19 cellular contexts compared by ENCODE assay signal in genomic region chr21:34732388-34732821, GRCh38.
DNase-seq lines count a peak whose midpoint lies in the region; ATAC-seq, FAIRE-seq and TF ChIP-seq lines count a peak whose summit lies in the region.
"Had no signal": no experiment of that assay in that cellular context is flagged by ENCODE, and none has a peak within 500 bp of the region (broad histone marks: within the 10 kb centered on the region; RNA-seq: fewer than 3 reads in every experiment).

No MANE protein-coding gene starts in this region.

- H3K27ac ChIP-seq in mammary epithelial cell (ENCODE audit: insufficient read depth, low read depth, low read length) (no peak overlapping the region), keratinocyte (ENCODE audit: control insufficient read depth, insufficient read depth, low read length) (peak overlapping the region; percentile 77)
- H3K27ac ChIP-seq in CD4-positive, alpha-beta T cell (ENCODE audit: low read depth, low read length) = no peak overlapping the region
- H3K27ac ChIP-seq: Peyer's patch, SK-N-MC had no signal

- 60% methylated on average over 4 of the region's 4 CpGs for WGBS in mammary epithelial cell (ENCODE audit: low coverage, missing lambda C conversion rate)

- H3K27ac Mint-ChIP-seq in CD4-positive, alpha-beta T cell = no peak overlapping the region
- no peak overlapping the region for H3K27ac Mint-ChIP-seq in progenitor cell of endocrine pancreas

- H3K27me3 Mint-ChIP-seq in CD4-positive, alpha-beta T cell = no peaks in the 10 kb centered on the region
- peaks cover 14% of the 10 kb centered on the region for H3K27me3 Mint-ChIP-seq in progenitor cell of endocrine pancreas

- DNase-seq in EL (peak; percentile 47), RPMI7951 (ENCODE audit: low read depth) (peak; percentile 34), mammary epithelial cell (peak; percentile 49), keratinocyte (ENCODE audit: low read depth, low spot score) (peak; percentile 77), progenitor cell of endocrine pancreas (ENCODE audit: low spot score, unreplicated experiment) (no peak)
- DNase-seq in stimulated activated CD4-positive, alpha-beta T cell treated with anti-CD3 and anti-CD28 coated beads, Interleukin-2, amount 100 ng/mL, for 48 hours = no peak
- no peak for DNase-seq in CD4-positive, alpha-beta T cell
- DNase-seq: C1 segment of cervical spinal cord, DMS79 treated with DMSO at 0.1 percent for 48 hours, IMR-90, Karpas-422, NCI-H1105, NCI-H2081, Peyer's patch, SHP77 had no signal

- H3K4me2 ChIP-seq in mammary epithelial cell (ENCODE audit: insufficient read depth, low read depth, low read length) (no peak overlapping the region), keratinocyte (ENCODE audit: control insufficient read depth, extremely low read depth, insufficient read depth, low read depth, low read length) (peak overlapping the region; percentile 27)

- H3K9me3 Mint-ChIP-seq in CD4-positive, alpha-beta T cell = no peaks in the 10 kb centered on the region
- no peaks in the 10 kb centered on the region for H3K9me3 Mint-ChIP-seq in progenitor cell of endocrine pancreas (ENCODE audit: low read depth)

- dilution Hi-C loops in mammary epithelial cell (cut with HindIII; ENCODE audit: low sequenced_read_pairs) = no loop called here
- dilution Hi-C loops in keratinocyte (cut with MboI; ENCODE audit: extremely low pct_ligation_motif_present, low sequenced_read_pairs) = no loop called here

- no peak overlapping the region for H3K4me3 ChIP-seq in mammary epithelial cell (replicated peaks in 1 of 3; ENCODE audit: insufficient read depth in 1 of 3, low read depth in 2 of 3, low read length in 3 of 3)
- H3K4me3 ChIP-seq in keratinocyte (ENCODE audit: control insufficient read depth in 2 of 3, extremely low read depth in 1 of 3, insufficient read depth in 2 of 3, low read depth in 1 of 3, low read length in 3 of 3) = no peak overlapping the region
- H3K4me3 ChIP-seq: Peyer's patch, SK-N-MC had no signal

- H3K4me1 Mint-ChIP-seq in CD4-positive, alpha-beta T cell (ENCODE audit: low read depth) = no peaks in the 10 kb centered on the region
- peaks cover 6% of the 10 kb centered on the region for H3K4me1 Mint-ChIP-seq in progenitor cell of endocrine pancreas (ENCODE audit: low read depth)

- H3K9me3 ChIP-seq in mammary epithelial cell (replicated peaks; ENCODE audit: insufficient read depth, low read length) (no peaks in the 10 kb centered on the region), keratinocyte (ENCODE audit: control insufficient read depth, low read depth, low read length) (no peaks in the 10 kb centered on the region)
- no peaks in the 10 kb centered on the region for H3K9me3 ChIP-seq in CD4-positive, alpha-beta T cell (ENCODE audit: control insufficient read depth, low read length)
- H3K9me3 ChIP-seq: Peyer's patch had no signal

- no TSS peak for BruUV-seq in mammary epithelial cell (replicated peaks; lab: Mats Ljungman, UMichigan)

- peaks cover 42% of the 10 kb centered on the region for H3K4me1 ChIP-seq in mammary epithelial cell (ENCODE audit: insufficient read depth, low read length)
- peaks cover 49% of the 10 kb centered on the region for H3K4me1 ChIP-seq in keratinocyte (ENCODE audit: control insufficient read depth, extremely low read depth, insufficient read depth, low read length)
- H3K4me1 ChIP-seq: Peyer's patch had no signal

- H3K9ac ChIP-seq in mammary epithelial cell (ENCODE audit: insufficient read depth, low read length) = no peak overlapping the region
- H3K9ac ChIP-seq in keratinocyte (ENCODE audit: control insufficient read depth, extremely low read depth, insufficient read depth, low read length) = peak overlapping the region; percentile 6

- no peak overlapping the region for H2AFZ ChIP-seq in mammary epithelial cell (ENCODE audit: low read depth, low read length)
- no peak overlapping the region for H2AFZ ChIP-seq in keratinocyte (ENCODE audit: control insufficient read depth, low read length)

- CTCF ChIA-PET in mammary epithelial cell (lab: Charles Lee; ENCODE audit: low non-redundant PET) = no interaction called here
- CTCF ChIA-PET in CD4-positive, alpha-beta T cell (lab: Charles Lee) = no interaction called here

- intact Hi-C loops in mammary epithelial cell (cut with micrococcal nuclease) = no loop called here
- intact Hi-C loops in CD4-positive, alpha-beta T cell (cut with DNase I, micrococcal nuclease) = no loop called here

- no peak for ATAC-seq in GM21447 (IDR thresholded peaks at IDR 0.05; ENCODE audit: unreplicated experiment)
- ATAC-seq in CD4-positive, alpha-beta T cell (ENCODE audit: poor library complexity) = no peak

- no peak overlapping the region for H3K4me3 Mint-ChIP-seq in CD4-positive, alpha-beta T cell
- H3K4me3 Mint-ChIP-seq in progenitor cell of endocrine pancreas (ENCODE audit: low read depth) = no peak overlapping the region

- H3K79me2 ChIP-seq in mammary epithelial cell (ENCODE audit: insufficient read depth, low read length) (no peaks in the 10 kb centered on the region), keratinocyte (ENCODE audit: control insufficient read depth, insufficient read depth, low read length) (no peaks in the 10 kb centered on the region)

- FAIRE-seq in keratinocyte (lab: Jason Lieb, UNC) = peak; percentile 84
- FAIRE-seq: G401.6, H1 had no signal

- H3K36me3 ChIP-seq in mammary epithelial cell (ENCODE audit: insufficient read depth, low read length) (no peaks in the 10 kb centered on the region), keratinocyte (ENCODE audit: control insufficient read depth in 2 of 2, extremely low read depth in 1 of 2, insufficient read depth in 2 of 2, low read length in 2 of 2) (no peaks in the 10 kb centered on the region)
- H3K36me3 ChIP-seq: Peyer's patch had no signal

- TF ChIP-seq CTCF in mammary epithelial cell (conservative IDR thresholded peaks at IDR 0.05 in 1 of 2, IDR thresholded peaks at IDR 0.05 in 1 of 2; ENCODE audit: extremely low read depth in 1 of 2, insufficient read depth in 1 of 2, low read depth in 1 of 2, low read length in 2 of 2) = no peak
- TF ChIP-seq CTCF in keratinocyte (optimal IDR thresholded peaks at IDR 0.05 in 1 of 3, IDR thresholded peaks at IDR 0.05 in 1 of 3, conservative IDR thresholded peaks at IDR 0.05 in 1 of 3; ENCODE audit: extremely low read depth in 1 of 3, insufficient read depth in 2 of 3, low read length in 3 of 3) = no peak
- TF ChIP-seq CTCF in CD4-positive, alpha-beta T cell (IDR thresholded peaks at IDR 0.05) = no peak
- TF ChIP-seq CTCF in progenitor cell of endocrine pancreas (IDR thresholded peaks at IDR 0.05; ENCODE audit: unreplicated experiment) = no peak

- POLR2A ChIA-PET in CD4-positive, alpha-beta T cell (lab: Charles Lee) = no interaction called here

- H3K9me1 ChIP-seq in keratinocyte (ENCODE audit: control insufficient read depth, extremely low read depth, insufficient read depth, low read length) = no peaks in the 10 kb centered on the region

- in situ Hi-C loops in mammary epithelial cell (cut with MboI; ENCODE audit: low sequenced_read_pairs in 2 of 2) = no loop called here

- no peaks in the 10 kb centered on the region for H3K36me3 Mint-ChIP-seq in CD4-positive, alpha-beta T cell (ENCODE audit: low read depth)
- no peaks in the 10 kb centered on the region for H3K36me3 Mint-ChIP-seq in progenitor cell of endocrine pancreas (ENCODE audit: insufficient read depth)

- H4K20me1 ChIP-seq in mammary epithelial cell (ENCODE audit: insufficient read depth, low read length) (no peaks in the 10 kb centered on the region), keratinocyte (ENCODE audit: control insufficient read depth, extremely low read depth, insufficient read depth, low read length) (no peaks in the 10 kb centered on the region)

- H3K27me3 ChIP-seq in mammary epithelial cell (ENCODE audit: insufficient read depth, low read length) (no peaks in the 10 kb centered on the region), keratinocyte (ENCODE audit: control insufficient read depth, extremely low read depth, insufficient read depth, low read length) (no peaks in the 10 kb centered on the region)
- no peaks in the 10 kb centered on the region for H3K27me3 ChIP-seq in CD4-positive, alpha-beta T cell (ENCODE audit: control insufficient read depth, insufficient read depth, low read length)
- H3K27me3 ChIP-seq: Peyer's patch had no signal

Comparison
In these comparisons a context has a peak if more than half of its experiments do, and no peak if none do; other contexts are left out.
1. DNase-seq: peak in EL (single experiment), RPMI7951 (single experiment), mammary epithelial cell (single experiment) and keratinocyte (single experiment); none in stimulated activated CD4-positive, alpha-beta T cell treated with anti-CD3 and anti-CD28 coated beads, Interleukin-2, amount 100 ng/mL, for 48 hours (0 of 2), CD4-positive, alpha-beta T cell (0 of 10) and progenitor cell of endocrine pancreas (single experiment).